8 cellular contexts compared by ENCODE assay signal in genomic region chr17:733743-734142, GRCh38. TPM values are rescaled to one million over a fixed set of nuclear protein-coding genes. Genes with fewer than 3 reads are reported as not detected.
DNase-seq lines count a peak whose midpoint lies in the region; ATAC-seq and TF ChIP-seq lines count a peak whose summit lies in the region.

No MANE protein-coding gene starts in this region.

- peaks cover 23% of the 10 kb centered on the region for H3K4me1 Mint-ChIP-seq in HFFc6 (ENCODE audit: low read depth)

- no peaks in the 10 kb centered on the region for H3K9me3 Mint-ChIP-seq in HFFc6

- H3K27ac ChIP-seq in mesodermal cell (ENCODE audit: low read depth, low read length, severe bottlenecking) (no peak overlapping the region), upper lobe of left lung (no peak overlapping the region)

- peaks cover 25% of the 10 kb centered on the region for H3K36me3 Mint-ChIP-seq in HFFc6 (ENCODE audit: low read depth)

- no peaks in the 10 kb centered on the region; the same call in 1 of the 2 replicates for H3K27me3 Mint-ChIP-seq in HFFc6 (ENCODE audit: insufficient read depth)

- H3K27me3 ChIP-seq in BE2C (no peaks in the 10 kb centered on the region), upper lobe of left lung (no peaks in the 10 kb centered on the region)

- TF ChIP-seq CTCF in BE2C (IDR thresholded peaks at IDR 0.05; ENCODE audit: low read depth, low read length), result no peak
- TF ChIP-seq CTCF in HFFc6 (IDR thresholded peaks at IDR 0.05), result no peak
- no peak for TF ChIP-seq CTCF in astrocyte of the cerebellum (IDR thresholded peaks at IDR 0.05; ENCODE audit: low read depth, low read length, missing control alignments)
- no peak for TF ChIP-seq CTCF in upper lobe of left lung (IDR thresholded peaks at IDR 0.05)

- ATAC-seq in upper lobe of left lung (ENCODE audit: low FRiP score in 2 of 2), result no peak

- peak overlapping the region; percentile 62 for H3K4me3 ChIP-seq in BE2C (ENCODE audit: low read depth, low read length)
- peak overlapping the region; percentile 51 for H3K4me3 ChIP-seq in astrocyte of the cerebellum (ENCODE audit: low read depth, low read length)
- H3K4me3 ChIP-seq in mesodermal cell (ENCODE audit: extremely low read depth, insufficient read depth, low read length, poor library complexity, severe bottlenecking), result peak overlapping the region; percentile 75
- peak overlapping the region in 1 of 4 donors; percentile 98 for H3K4me3 ChIP-seq in upper lobe of left lung

- H3K9me3 ChIP-seq in BE2C, result no peaks in the 10 kb centered on the region
- H3K9me3 ChIP-seq in mesodermal cell (ENCODE audit: control insufficient read depth, low read length), result no peaks in the 10 kb centered on the region
- H3K9me3 ChIP-seq in upper lobe of left lung, result no peaks in the 10 kb centered on the region

- no peaks in the 10 kb centered on the region for H3K4me1 ChIP-seq in BE2C
- peaks cover 7% of the 10 kb centered on the region for H3K4me1 ChIP-seq in mesodermal cell (ENCODE audit: control insufficient read depth, insufficient read depth, low read length, poor library complexity, severe bottlenecking)
- peaks cover 0 to 23% (median 10%) of the 10 kb centered on the region in 4 donors for H3K4me1 ChIP-seq in upper lobe of left lung

- peak overlapping the region; percentile 97 for H3K4me3 Mint-ChIP-seq in HFFc6

- H3K27ac Mint-ChIP-seq in HFFc6, result peak overlapping the region; percentile 86

- TF ChIP-seq EP300 in upper lobe of left lung (IDR thresholded peaks at IDR 0.05), result no peak

- TF ChIP-seq POLR2A in upper lobe of left lung (IDR thresholded peaks at IDR 0.05), result no peak

- H3K36me3 ChIP-seq in BE2C (0 out of 2 replicates have a peak, but pooled peaks cover 4% of the 10 kb centered on the region), mesodermal cell (ENCODE audit: control insufficient read depth, insufficient read depth, low read length) (peaks cover 35% of the 10 kb centered on the region), upper lobe of left lung (peaks cover 0 to 5% (median 0%) of the 10 kb centered on the region in 4 donors)

- in situ Hi-C loops in astrocyte of the cerebellum (cut with HindIII; ENCODE audit: low sequenced_read_pairs), result no loop called here

- 81 to 89% methylated on average over 7 of the region's 10 CpGs for WGBS in mesodermal cell (ENCODE audit: insufficient coverage in 2 of 2), 2 experiments
- 75 to 77% methylated on average over 10 of the region's 10 CpGs for WGBS in upper lobe of left lung, 2 donors

- no peak for DNase-seq in BE2C
- DNase-seq in HFFc6, result no peak
- no peak for DNase-seq in astrocyte of the cerebellum (ENCODE audit: low read depth)
- DNase-seq in NCI-H187 treated with DMSO at 0.1 percent for 48 hours (lab: John Stamatoyannopoulos, UW), result no peak
- DNase-seq in nucleus accumbens (lab: John Stamatoyannopoulos, UW), result no peak
- DNase-seq in activated CD4-positive, CD25-positive, alpha-beta regulatory T cell treated with anti-CD3 and anti-CD28 coated beads, Interleukin-2, amount 50 U/mL, for 72 hours, result no peak
- DNase-seq in upper lobe of left lung, result no peak

RNA-seq across cellular contexts. Expression of gene TLCD3A, which starts 1.3 kb away (rescaled TPM):
- 8.8 TPM for polyA plus RNA-seq in BE2C (2012; ENCODE audit: insufficient read depth, insufficient read length, low read depth)
- 10 to 100 TPM; 28.2 to 35.8 (median 34.5) TPM for total RNA-seq in HFFc6 (2021; fragmentation: NEBNext Ultra II Directional; extraction: Animal tissue kit (Norgen Biotek cat#: 25700))
- 18.1 TPM for polyA plus RNA-seq in mesodermal cell (2013, experiment 1 of 2)
- 17.0 TPM for polyA plus RNA-seq in mesodermal cell (2013, experiment 2 of 2)
- 10 to 100 TPM in 4 of 6 donors, 1 to 10 TPM in 2; 5.1 to 37.8 (median 11.7) TPM for total RNA-seq in upper lobe of left lung

RNA-seq across cellular contexts. Expression of gene GEMIN4, which starts 18.3 kb away (rescaled TPM):
- 10.3 TPM for polyA plus RNA-seq in BE2C (2012; ENCODE audit: insufficient read depth, insufficient read length, low read depth)
- total RNA-seq in HFFc6 (2021; fragmentation: NEBNext Ultra II Directional; extraction: Animal tissue kit (Norgen Biotek cat#: 25700)), result 10 to 100 TPM; 21.0 to 27.7 (median 21.7) TPM
- polyA plus RNA-seq in mesodermal cell (2013, experiment 1 of 2), result 18.2 TPM
- 17.9 TPM for polyA plus RNA-seq in mesodermal cell (2013, experiment 2 of 2)
- total RNA-seq in upper lobe of left lung, result 10 to 100 TPM; 17.6 to 79.6 (median 21.5) TPM

RNA-seq across cellular contexts. Expression of gene VPS53, which starts 19.1 kb away (rescaled TPM):
- polyA plus RNA-seq in BE2C (2012; ENCODE audit: insufficient read depth, insufficient read length, low read depth), result 28.1 TPM
- 10 to 100 TPM; 85.3 to 91.0 (median 87.9) TPM for total RNA-seq in HFFc6 (2021; fragmentation: NEBNext Ultra II Directional; extraction: Animal tissue kit (Norgen Biotek cat#: 25700))
- polyA plus RNA-seq in mesodermal cell (2013, experiment 1 of 2), result 38.0 TPM
- 32.0 TPM for polyA plus RNA-seq in mesodermal cell (2013, experiment 2 of 2)
- total RNA-seq in upper lobe of left lung, result 100 to 1,000 TPM in 1 of 6 donors, 10 to 100 TPM in 5; 32.2 to 101 (median 64.7) TPM

RNA-seq across cellular contexts. Expression of gene GLOD4, which starts 48.3 kb away (rescaled TPM):
- 109 TPM for polyA plus RNA-seq in BE2C (2012; ENCODE audit: insufficient read depth, insufficient read length, low read depth)
- 10 to 100 TPM; 43.8 to 57.9 (median 48.6) TPM for total RNA-seq in HFFc6 (2021; fragmentation: NEBNext Ultra II Directional; extraction: Animal tissue kit (Norgen Biotek cat#: 25700))
- polyA plus RNA-seq in mesodermal cell (2013, experiment 1 of 2), result 51.8 TPM
- 50.5 TPM for polyA plus RNA-seq in mesodermal cell (2013, experiment 2 of 2)
- 10 to 100 TPM; 41.0 to 92.2 (median 51.8) TPM for total RNA-seq in upper lobe of left lung

RNA-seq across cellular contexts. Expression of gene MRM3, which starts 48.4 kb away (rescaled TPM):
- 23.0 TPM for polyA plus RNA-seq in BE2C (2012; ENCODE audit: insufficient read depth, insufficient read length, low read depth)
- total RNA-seq in HFFc6 (2021; fragmentation: NEBNext Ultra II Directional; extraction: Animal tissue kit (Norgen Biotek cat#: 25700)), result 10 to 100 TPM; 10.9 to 13.4 (median 12.8) TPM
- 12.1 TPM for polyA plus RNA-seq in mesodermal cell (2013, experiment 1 of 2)
- polyA plus RNA-seq in mesodermal cell (2013, experiment 2 of 2), result 12.9 TPM
- total RNA-seq in upper lobe of left lung, result 10 to 100 TPM in 5 of 6 donors, 1 to 10 TPM in 1; 9.8 to 17.8 (median 13.2) TPM
